14 cellular contexts compared by ENCODE assay signal in the genomic region with DNA sequence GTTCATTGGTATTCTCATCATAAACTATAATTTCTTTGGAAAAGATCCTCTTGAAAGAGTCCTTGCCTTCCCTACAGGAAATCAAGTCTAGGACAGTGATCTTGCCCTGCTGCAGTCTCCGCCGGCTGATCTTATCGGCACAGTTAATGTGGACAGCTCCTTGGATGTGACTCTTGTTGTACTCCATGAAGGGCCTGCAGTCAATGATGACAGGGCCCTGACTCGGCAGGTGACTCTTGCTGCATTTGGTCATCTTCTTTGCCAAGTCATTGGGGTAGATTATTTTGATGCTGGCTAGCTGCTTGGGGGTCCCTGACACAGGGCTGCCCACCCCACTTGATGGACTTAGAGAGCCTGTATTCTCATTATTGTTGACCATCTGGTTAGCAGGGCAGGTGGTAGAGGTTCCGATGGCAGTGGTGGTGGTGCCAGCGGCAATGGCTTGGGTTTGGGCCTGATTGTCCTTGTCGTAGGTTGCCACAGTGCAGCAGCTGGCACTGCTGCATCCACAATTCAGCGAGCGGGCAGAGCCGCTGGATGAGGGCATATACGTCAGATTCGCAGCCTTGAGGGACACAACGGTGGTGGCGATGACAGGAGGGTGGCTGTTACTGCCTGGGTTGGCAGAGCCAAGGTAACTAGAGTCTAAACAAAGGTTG. TPM values are rescaled to one million over a fixed set of nuclear protein-coding genes. Genes with fewer than 3 reads are reported as not detected.
DNase-seq lines count a peak whose midpoint lies in the region; ATAC-seq and TF ChIP-seq lines count a peak whose summit lies in the region.
"Had no signal": no experiment of that assay in that cellular context is flagged by ENCODE, and none has a peak within 500 bp of the region (broad histone marks: within the 10 kb centered on the region; RNA-seq: fewer than 3 reads in every experiment).

No MANE protein-coding gene starts in this region.

- TF ChIP-seq CTCF in WTC11 (IDR thresholded peaks at IDR 0.05) = no peak
- no peak for TF ChIP-seq CTCF in liver (IDR thresholded peaks at IDR 0.05; ENCODE audit: low read depth, low read length, missing input control)

- intact Hi-C loops in left cardiac atrium (cut with DNase I) = no loop called here

- no peak for TF ChIP-seq RAD21 in liver (IDR thresholded peaks at IDR 0.05)

- no peak for DNase-seq in activated naive CD4-positive, alpha-beta T cell treated with anti-CD3 and anti-CD28 coated beads, Interleukin-2, amount 10 ng/mL, durations not matched to agents 7 days and 5 days
- DNase-seq in activated naive CD4-positive, alpha-beta T cell (lab: John Stamatoyannopoulos, UW) = no peak
- DNase-seq in WTC11 (ENCODE audit: low spot score) = no peak
- no peak for DNase-seq in left cardiac atrium
- no peak for DNase-seq in HUDEP-2 (lab: John Stamatoyannopoulos, UW; ENCODE audit: unreplicated experiment in 76 of 76)
- DNase-seq in ACHN = no peak
- DNase-seq: activated CD4-positive, alpha-beta T cell treated with anti-CD3 and anti-CD28 coated beads, Interleukin-2, amount 10 ng/mL, durations not matched to agents 24 days and 14 days; KG1; kidney; stimulated activated CD4-positive, alpha-beta T cell treated with anti-CD3 and anti-CD28 coated beads, Interleukin-15, amount 100 ng/mL, for 24 hours had no signal

- ATAC-seq in WTC11 (no peak), left cardiac atrium (no peak)
- ATAC-seq: activated naive CD4-positive, alpha-beta T cell treated with anti-CD3 and anti-CD28 coated beads, Interleukin-2, amount 50 U/mL, for 72 hours had no signal

- H3K36me3 ChIP-seq in liver (ENCODE audit: control insufficient read depth in 4 of 4, insufficient read depth in 3 of 4, low read depth in 1 of 4, low read length in 3 of 4) = peaks cover 0 to 26% (median 12%) of the 10 kb centered on the region in 4 donors
- peaks cover 9 to 14% of the 10 kb centered on the region in 2 donors for H3K36me3 ChIP-seq in stomach smooth muscle (ENCODE audit: control insufficient read depth in 2 of 2, insufficient read depth in 2 of 2, low read length in 2 of 2)

- in situ Hi-C loops in ACHN (cut with HindIII; ENCODE audit: low pct_ligation_motif_present, low pct_unique_long_range_greater_than_20kb, low sequenced_read_pairs) = no loop called here

- H3K4me1 Mint-ChIP-seq in activated naive CD4-positive, alpha-beta T cell treated with anti-CD3 and anti-CD28 coated beads, Interleukin-2, amount 10 ng/mL, durations not matched to agents 7 days and 5 days = peaks cover 19% of the 10 kb centered on the region
- H3K4me1 Mint-ChIP-seq in WTC11 = peaks cover 14% of the 10 kb centered on the region

- H3K27me3 ChIP-seq in liver (ENCODE audit: control insufficient read depth in 4 of 4, insufficient read depth in 4 of 4, low read length in 3 of 4) (no peaks in the 10 kb centered on the region), stomach smooth muscle (ENCODE audit: control insufficient read depth in 1 of 2, insufficient read depth in 2 of 2, low read length in 2 of 2) (no peaks in the 10 kb centered on the region)

- H3K4me1 ChIP-seq in liver (ENCODE audit: control insufficient read depth in 4 of 4, insufficient read depth in 4 of 4, low read length in 3 of 4) (peaks cover 9 to 51% (median 38%) of the 10 kb centered on the region in 4 donors), stomach smooth muscle (ENCODE audit: control insufficient read depth, insufficient read depth, low read length) (peaks cover 40% of the 10 kb centered on the region)

- peaks cover 2% of the 10 kb centered on the region for H3K9me3 Mint-ChIP-seq in activated naive CD4-positive, alpha-beta T cell treated with anti-CD3 and anti-CD28 coated beads, Interleukin-2, amount 10 ng/mL, durations not matched to agents 7 days and 5 days
- H3K9me3 Mint-ChIP-seq in WTC11 = no peaks in the 10 kb centered on the region

- WGBS in liver = 74% methylated on average over 14 of the region's 14 CpGs

- no peak overlapping the region for H3K4me3 Mint-ChIP-seq in activated naive CD4-positive, alpha-beta T cell treated with anti-CD3 and anti-CD28 coated beads, Interleukin-2, amount 10 ng/mL, durations not matched to agents 7 days and 5 days
- peak overlapping the region; percentile 26; the same call in 1 of the 2 replicates for H3K4me3 Mint-ChIP-seq in WTC11
- H3K4me3 Mint-ChIP-seq: activated CD4-positive, alpha-beta T cell treated with anti-CD3 and anti-CD28 coated beads, Interleukin-2, amount 10 ng/mL, durations not matched to agents 24 days and 14 days had no signal

- H3K27ac Mint-ChIP-seq in activated naive CD4-positive, alpha-beta T cell treated with anti-CD3 and anti-CD28 coated beads, Interleukin-2, amount 10 ng/mL, durations not matched to agents 7 days and 5 days = peak overlapping the region; percentile 39
- no peak overlapping the region for H3K27ac Mint-ChIP-seq in WTC11
- H3K27ac Mint-ChIP-seq: activated CD4-positive, alpha-beta T cell treated with anti-CD3 and anti-CD28 coated beads, Interleukin-2, amount 10 ng/mL, durations not matched to agents 24 days and 14 days; activated naive CD4-positive, alpha-beta T cell treated with anti-CD3 and anti-CD28 coated beads, Interleukin-2, amount 50 U/mL, for 72 hours had no signal

- H3K36me3 Mint-ChIP-seq in activated naive CD4-positive, alpha-beta T cell treated with anti-CD3 and anti-CD28 coated beads, Interleukin-2, amount 10 ng/mL, durations not matched to agents 7 days and 5 days = peaks cover 50% of the 10 kb centered on the region
- peaks cover 19% of the 10 kb centered on the region for H3K36me3 Mint-ChIP-seq in WTC11

- H3K4me3 ChIP-seq in liver (ENCODE audit: low read depth in 1 of 3, low read length in 3 of 3) (peak overlapping the region; percentile 63 to 92 (median 83)), stomach smooth muscle (ENCODE audit: low read length in 2 of 2) (peak overlapping the region; percentile 91 to 99)

- H3K9ac ChIP-seq in liver (ENCODE audit: low read depth in 1 of 2, low read length in 2 of 2) (no peak overlapping the region), stomach smooth muscle (ENCODE audit: low read length in 2 of 2) (no peak overlapping the region)

- POLR2A ChIA-PET in WTC11 (lab: Charles Lee) = interaction anchor here (1.2 kb wide), 1 partner anchor 24 kb away, joined by 3 read pairs; no protein-coding TSS in a partner anchor

- peak overlapping the region; percentile 0 to 9 for H3K27ac ChIP-seq in liver (ENCODE audit: low read depth in 1 of 2, low read length in 2 of 2)
- no peak overlapping the region for H3K27ac ChIP-seq in stomach smooth muscle (ENCODE audit: low read length)
- H3K27ac ChIP-seq: coronary artery had no signal

- no peaks in the 10 kb centered on the region for H3K27me3 Mint-ChIP-seq in activated naive CD4-positive, alpha-beta T cell treated with anti-CD3 and anti-CD28 coated beads, Interleukin-2, amount 10 ng/mL, durations not matched to agents 7 days and 5 days
- H3K27me3 Mint-ChIP-seq in WTC11 (ENCODE audit: low read depth) = no peaks in the 10 kb centered on the region; the same call in 1 of the 2 replicates
- H3K27me3 Mint-ChIP-seq: activated CD4-positive, alpha-beta T cell treated with anti-CD3 and anti-CD28 coated beads, Interleukin-2, amount 10 ng/mL, durations not matched to agents 24 days and 14 days had no signal

- CTCF ChIA-PET in activated naive CD4-positive, alpha-beta T cell treated with anti-CD3 and anti-CD28 coated beads, Interleukin-2, amount 10 ng/mL, durations not matched to agents 7 days and 5 days (lab: Charles Lee) = interaction anchor here (1.5 to 6.4 kb wide), 3 partner anchors 28 to 270 kb away, joined by 3 to 76 read pairs (median 23); no protein-coding TSS in a partner anchor
- CTCF ChIA-PET in WTC11 (lab: Charles Lee) = no interaction called here

- H3K9me3 ChIP-seq in liver (ENCODE audit: control insufficient read depth in 4 of 4, low read length in 3 of 4) (no peaks in the 10 kb centered on the region), stomach smooth muscle (ENCODE audit: control insufficient read depth in 2 of 2, low read length in 2 of 2) (no peaks in the 10 kb centered on the region)

TF ChIP-seq in WTC11, 78 proteins besides CTCF, POLR2A, EP300 and RAD21 (continues in another document):
- TF ChIP-seq ZNF263 (CRISPR knock-in tag; IDR thresholded peaks at IDR 0.05; ENCODE audit: low read depth) (no peak), ZNF317 (CRISPR knock-in tag; IDR thresholded peaks at IDR 0.05; ENCODE audit: borderline replicate concordance, low read depth) (no peak), TCF7 (CRISPR knock-in tag; IDR thresholded peaks at IDR 0.05; ENCODE audit: low read depth) (no peak), SMAD3 (CRISPR knock-in tag; IDR thresholded peaks at IDR 0.05; ENCODE audit: borderline replicate concordance) (no peak), ATF3 (CRISPR knock-in tag; conservative IDR thresholded peaks at IDR 0.05) (no peak)

TF ChIP-seq in liver, 16 proteins besides CTCF, POLR2A, EP300 and RAD21 (continues in another document):
- TF ChIP-seq HNF4A (conservative IDR thresholded peaks at IDR 0.05) (no peak), EGR1 (IDR thresholded peaks at IDR 0.05; ENCODE audit: low read depth in 2 of 2) (no peak), REST (IDR thresholded peaks at IDR 0.05) (peak; percentile 85)

RNA-seq across cellular contexts. Expression of gene DUSP10, which starts 2.7 kb away (rescaled TPM):
- total RNA-seq in WTC11 (2021) (1.6 to 2.2 TPM (median 2.0 TPM) in 3 replicates), liver (10 to 100 TPM in 1 of 2 donors, 1 to 10 TPM in 1; 6.7 to 15.4 TPM), left cardiac atrium (1 to 10 TPM; 5.3 to 6.5 TPM)
- polyA plus RNA-seq in liver = 10 to 100 TPM in 1 of 2 donors, 1 to 10 TPM in 1; 8.0 to 13.4 TPM
